20 cellular contexts compared by ENCODE assay signal in genomic region chr13:37207646-37208045, GRCh38.
DNase-seq lines count a peak whose midpoint lies in the region; ATAC-seq and TF ChIP-seq lines count a peak whose summit lies in the region.
"Had no signal": no experiment of that assay in that cellular context is flagged by ENCODE, and none has a peak within 500 bp of the region (broad histone marks: within the 10 kb centered on the region; RNA-seq: fewer than 3 reads in every experiment).

No MANE protein-coding gene starts in this region.

- peak overlapping the region; percentile 56 for H3K4me3 ChIP-seq in ACC112 (ENCODE audit: low read depth, low read length)
- no peak overlapping the region for H3K4me3 ChIP-seq in brain microvascular endothelial cell (ENCODE audit: low read depth, low read length)
- no peak overlapping the region for H3K4me3 ChIP-seq in skeletal muscle satellite cell (ENCODE audit: low read length)
- no peak overlapping the region for H3K4me3 ChIP-seq in foreskin fibroblast (ENCODE audit: low read depth in 1 of 2, low read length in 2 of 2)
- H3K4me3 ChIP-seq: SJSA1 had no signal

- H3K9ac ChIP-seq in skeletal muscle satellite cell (ENCODE audit: low read depth, low read length), result no peak overlapping the region

- H3K36me3 ChIP-seq in ACC112 (ENCODE audit: insufficient read depth, low read length), result no peaks in the 10 kb centered on the region
- H3K36me3 ChIP-seq in brain microvascular endothelial cell (replicated peaks), result no peaks in the 10 kb centered on the region
- no peaks in the 10 kb centered on the region for H3K36me3 ChIP-seq in skeletal muscle satellite cell (ENCODE audit: insufficient read depth, low read length)
- H3K36me3 ChIP-seq: SJSA1 had no signal

- H3K9me3 ChIP-seq in skeletal muscle satellite cell (replicated peaks; ENCODE audit: low read length), result no peaks in the 10 kb centered on the region
- H3K9me3 ChIP-seq: SJSA1 had no signal

- H3K27ac ChIP-seq in ACC112 (ENCODE audit: low read depth, low read length), result no peak overlapping the region
- peak overlapping the region; percentile 84 for H3K27ac ChIP-seq in brain microvascular endothelial cell
- H3K27ac ChIP-seq: C4-2B, SJSA1 had no signal

- H3K27me3 ChIP-seq in ACC112 (ENCODE audit: insufficient read depth, low read length), result no peaks in the 10 kb centered on the region
- H3K27me3 ChIP-seq in brain microvascular endothelial cell (replicated peaks), result no peaks in the 10 kb centered on the region
- no peaks in the 10 kb centered on the region for H3K27me3 ChIP-seq in skeletal muscle satellite cell (ENCODE audit: control insufficient read depth, insufficient read depth, low read length)
- H3K27me3 ChIP-seq: SJSA1 had no signal

- no peaks in the 10 kb centered on the region for H3K79me2 ChIP-seq in ACC112 (ENCODE audit: control insufficient read depth, insufficient read depth, low read length, unreplicated experiment)

- no peak for ATAC-seq in GM18867 (IDR thresholded peaks at IDR 0.05; ENCODE audit: unreplicated experiment)
- ATAC-seq: Right ventricle myocardium inferior had no signal

- H2AFZ ChIP-seq in ACC112 (ENCODE audit: low read length, unreplicated experiment), result peak overlapping the region; percentile 95

- peak overlapping the region; percentile 35 for H3K4me2 ChIP-seq in skeletal muscle satellite cell (ENCODE audit: low read length)

- in situ Hi-C loops in brain microvascular endothelial cell (cut with HindIII; ENCODE audit: low pct_ligation_motif_present, low sequenced_read_pairs), result no loop called here

- DNase-seq in brain microvascular endothelial cell (peak; percentile 70), fibroblast of peridontal ligament (ENCODE audit: extremely low read depth) (peak; percentile 32), NCI-H510A treated with DMSO at 0.1 percent for 48 hours (lab: John Stamatoyannopoulos, UW) (no peak), foreskin fibroblast (no peak)
- DNase-seq in activated T-cell treated with anti-CD3 and anti-CD28 coated beads, Interleukin-2, amount 50 U/mL, for 48 hours, result no peak
- DNase-seq: CD8-positive, alpha-beta memory T cell; DMS53; GDM1; Karpas-422; MV-4-11; NCI-H1694; NCI-H2081; NCI-H2171 treated with DMSO at 0.1 percent for 48 hours; NCI-H526 had no signal

- TF ChIP-seq CTCF in brain microvascular endothelial cell (IDR thresholded peaks at IDR 0.05; ENCODE audit: low read depth, low read length, missing control alignments), result no peak
- TF ChIP-seq CTCF in foreskin fibroblast (IDR thresholded peaks at IDR 0.05; ENCODE audit: low read depth, low read length), result no peak

- H3K4me1 ChIP-seq in ACC112 (ENCODE audit: control insufficient read depth, insufficient read depth, low read length, unreplicated experiment), result no peaks in the 10 kb centered on the region
- no peaks in the 10 kb centered on the region for H3K4me1 ChIP-seq in skeletal muscle satellite cell (ENCODE audit: control insufficient read depth, insufficient read depth, low read length)

Comparison
In these comparisons a context has a peak if more than half of its experiments do, and no peak if none do; other contexts are left out.
1. DNase-seq: peak in brain microvascular endothelial cell (single experiment) and fibroblast of peridontal ligament (single experiment); none in NCI-H510A treated with DMSO at 0.1 percent for 48 hours (single experiment), foreskin fibroblast (0 of 2) and activated T-cell treated with anti-CD3 and anti-CD28 coated beads, Interleukin-2, amount 50 U/mL, for 48 hours (0 of 2).